Comparison of ENCODE assay signal across 15 cellular contexts in the genomic region with DNA sequence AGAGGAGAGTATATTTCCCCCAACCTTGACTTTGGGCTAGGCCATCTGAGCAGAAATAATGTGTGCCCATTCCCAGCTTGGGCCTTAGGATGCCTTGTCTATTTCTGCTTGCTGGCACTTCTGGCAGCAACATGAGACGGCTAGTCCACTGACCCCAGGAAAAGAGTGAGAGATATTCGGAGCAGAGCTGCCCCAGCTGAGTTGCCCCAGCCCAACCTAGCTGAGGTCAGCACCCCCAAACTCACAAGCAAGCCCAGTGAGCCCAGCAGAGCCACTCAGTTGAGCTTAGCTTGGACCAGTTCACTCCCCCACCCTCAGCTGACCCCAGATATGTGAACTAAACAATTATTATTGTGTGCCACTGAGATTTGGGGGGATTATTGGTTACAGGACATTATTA.
"Had no signal": no experiment of that assay in that cellular context is flagged by ENCODE, and none has a peak within 500 bp of the region (broad histone marks: within the 10 kb centered on the region; RNA-seq: fewer than 3 reads in every experiment).

No MANE protein-coding gene starts in this region.

- H3K9me3 ChIP-seq: pancreas had no signal

- H3K36me3 ChIP-seq: pancreas had no signal

- ATAC-seq: pancreas, SK-N-SH treated with all-trans-retinoic acid at 6 μM for 48 hours had no signal

- H3K36me3 Mint-ChIP-seq: activated CD4-positive, alpha-beta memory T cell treated with anti-CD3 and anti-CD28 coated beads for 36 hours; activated naive CD8-positive, alpha-beta T cell treated with anti-CD3 and anti-CD28 coated beads, Interleukin-2, amount 10 ng/mL, durations not matched to agents 7 days and 5 days had no signal

- H3K9me3 Mint-ChIP-seq: activated CD4-positive, alpha-beta memory T cell treated with anti-CD3 and anti-CD28 coated beads for 36 hours; activated naive CD8-positive, alpha-beta T cell treated with anti-CD3 and anti-CD28 coated beads, Interleukin-2, amount 10 ng/mL, durations not matched to agents 7 days and 5 days; neural crest cell had no signal

- H3K4me1 ChIP-seq: pancreas had no signal

- H3K4me3 ChIP-seq: pancreas had no signal

- H3K27ac ChIP-seq: pancreas had no signal

- H3K27me3 Mint-ChIP-seq: activated CD4-positive, alpha-beta memory T cell treated with anti-CD3 and anti-CD28 coated beads for 36 hours had no signal

- H3K27ac Mint-ChIP-seq: activated CD4-positive, alpha-beta memory T cell treated with anti-CD3 and anti-CD28 coated beads for 36 hours; activated naive CD8-positive, alpha-beta T cell treated with anti-CD3 and anti-CD28 coated beads, Interleukin-2, amount 10 ng/mL, durations not matched to agents 7 days and 5 days had no signal

- H3K4me3 Mint-ChIP-seq: activated CD4-positive, alpha-beta memory T cell treated with anti-CD3 and anti-CD28 coated beads for 36 hours; activated naive CD8-positive, alpha-beta T cell treated with anti-CD3 and anti-CD28 coated beads, Interleukin-2, amount 10 ng/mL, durations not matched to agents 7 days and 5 days; neural crest cell had no signal

- H3K4me1 Mint-ChIP-seq: neural crest cell had no signal

- H3K27me3 ChIP-seq: pancreas had no signal

- DNase-seq: activated CD4-positive, alpha-beta memory T cell treated with anti-CD3 and anti-CD28 coated beads for 36 hours; activated naive CD4-positive, alpha-beta T cell; activated naive CD8-positive, alpha-beta T cell treated with anti-CD3 and anti-CD28 coated beads, Interleukin-2, amount 10 ng/mL, durations not matched to agents 7 days and 5 days; foreskin fibroblast; glutamatergic neuron; hypothalamus; kidney glomerular epithelial cell; SHP77 treated with DMSO at 0.1 percent for 48 hours; stimulated activated CD4-positive, alpha-beta T cell treated with anti-CD3 and anti-CD28 coated beads, Interleukin-4, amount 100 ng/mL, for 1 hour; stimulated activated naive CD4-positive, alpha-beta T cell treated with Interleukin-2 at 50 U/mL for 16 hours; substantia nigra; trophoblast cell had no signal
